22 cellular contexts compared by ENCODE assay signal in genomic region chr7:48660482-48660881, GRCh38.
A peak's percentile ranks its signal among the peaks of the same experiment; 100 is the strongest.
DNase-seq lines count a peak whose midpoint lies in the region; ATAC-seq and TF ChIP-seq lines count a peak whose summit lies in the region.
"Had no signal": no experiment of that assay in that cellular context is flagged by ENCODE, and none has a peak within 500 bp of the region (broad histone marks: within the 10 kb centered on the region; RNA-seq: fewer than 3 reads in every experiment).

No MANE protein-coding gene starts in this region.

- peaks cover 2% of the 10 kb centered on the region for H3K9me3 Mint-ChIP-seq in nephron

- DNase-seq in Karpas-422 (no peak), NCI-H446 treated with DMSO at 0.1 percent for 48 hours (lab: John Stamatoyannopoulos, UW) (peak; percentile 83), foreskin melanocyte (peak; percentile 42), lower lobe of right lung (no peak), SHP77 (lab: John Stamatoyannopoulos, UW) (no peak)
- DNase-seq: 8988T; ACHN; C1 segment of cervical spinal cord; Caco-2; CD4-positive, alpha-beta memory T cell; DMS 273 treated with DMSO at 0.1 percent for 48 hours; DMS79; EL; GDM1; GOT3; HFFc6 had no signal

- intact Hi-C loops in lower lobe of right lung (cut with DNase I) = no loop called here

- H3K9me2 ChIP-seq in Karpas-422 (replicated peaks; ENCODE audit: insufficient read depth, low read length) = no peaks in the 10 kb centered on the region

- H3K9me3 ChIP-seq in Karpas-422 (ENCODE audit: low read length) = no peaks in the 10 kb centered on the region
- H3K9me3 ChIP-seq in lower lobe of right lung = no peaks in the 10 kb centered on the region
- H3K9me3 ChIP-seq: A549, HAP-1 had no signal

- no peak overlapping the region for H3K4me3 ChIP-seq in Karpas-422 (ENCODE audit: low read length)
- H3K4me3 ChIP-seq in lower lobe of right lung = no peak overlapping the region
- H3K4me3 ChIP-seq: A549, GM12878, HAP-1 had no signal

- peak overlapping the region; percentile 26; the same call in 1 of the 2 replicates for H2AFZ ChIP-seq in Karpas-422 (ENCODE audit: low read length)

- no peaks in the 10 kb centered on the region for H3K36me3 ChIP-seq in Karpas-422 (ENCODE audit: insufficient read depth, low read length)
- no peaks in the 10 kb centered on the region for H3K36me3 ChIP-seq in lower lobe of right lung
- H3K36me3 ChIP-seq: HAP-1 had no signal

- no peak overlapping the region for H3K9ac ChIP-seq in Karpas-422 (ENCODE audit: low read length)

- no peak overlapping the region for H3K27ac ChIP-seq in Karpas-422 (ENCODE audit: low read length)
- H3K27ac ChIP-seq in lower lobe of right lung = no peak overlapping the region
- H3K27ac ChIP-seq: A549 had no signal

- no peak overlapping the region for H3K4me2 ChIP-seq in Karpas-422 (ENCODE audit: low read depth, low read length, poor library complexity, severe bottlenecking)
- H3K4me2 ChIP-seq: A549 had no signal

- no peak for ATAC-seq in HG03025 (IDR thresholded peaks at IDR 0.05; ENCODE audit: low FRiP score, unreplicated experiment)
- ATAC-seq in lower lobe of right lung = no peak
- ATAC-seq in GM18517 (IDR thresholded peaks at IDR 0.05; ENCODE audit: unreplicated experiment) = no peak
- ATAC-seq: A549, GM12878 had no signal

- H3K27ac Mint-ChIP-seq in nephron = peak overlapping the region in 2 of 3 experiments; percentile 42 to 72
- H3K27ac Mint-ChIP-seq: CD4-positive, alpha-beta memory T cell; HFFc6 had no signal

- no peaks in the 10 kb centered on the region for H4K20me1 ChIP-seq in Karpas-422 (ENCODE audit: insufficient read depth, low read depth, low read length)

- H3K27me3 ChIP-seq in Karpas-422 (ENCODE audit: low read length) (no peaks in the 10 kb centered on the region), lower lobe of right lung (ENCODE audit: low read depth) (no peaks in the 10 kb centered on the region)

- H3K79me2 ChIP-seq in Karpas-422 (ENCODE audit: low read length) = no peaks in the 10 kb centered on the region

- H3K36me3 Mint-ChIP-seq in nephron (ENCODE audit: low read depth) = no peaks in the 10 kb centered on the region
- H3K36me3 Mint-ChIP-seq: CD4-positive, alpha-beta memory T cell had no signal

- H3K4me3 Mint-ChIP-seq in nephron = no peak overlapping the region
- H3K4me3 Mint-ChIP-seq: CD4-positive, alpha-beta memory T cell; HFFc6 had no signal

- peaks cover 3% of the 10 kb centered on the region for H3K27me3 Mint-ChIP-seq in nephron (ENCODE audit: low read depth)
- H3K27me3 Mint-ChIP-seq: CD4-positive, alpha-beta memory T cell had no signal

- H3K4me1 ChIP-seq in Karpas-422 (ENCODE audit: low read length) (peaks cover 74% of the 10 kb centered on the region), lower lobe of right lung (no peaks in the 10 kb centered on the region)
- H3K4me1 ChIP-seq: A549, Caco-2, HAP-1 had no signal

- TF ChIP-seq CTCF in nephron (IDR thresholded peaks at IDR 0.05; ENCODE audit: unreplicated experiment in 3 of 3) (no peak), lower lobe of right lung (IDR thresholded peaks at IDR 0.05) (no peak)

- H3K4me1 Mint-ChIP-seq in nephron = peaks cover 10% of the 10 kb centered on the region
- H3K4me1 Mint-ChIP-seq: CD4-positive, alpha-beta memory T cell had no signal

Comparison
In these comparisons a context has a peak if more than half of its experiments do, and no peak if none do; other contexts are left out.
1. DNase-seq: peak in NCI-H446 treated with DMSO at 0.1 percent for 48 hours (single experiment) and foreskin melanocyte (single experiment); none in Karpas-422 (single experiment), lower lobe of right lung (single experiment) and SHP77 (0 of 2).